Comparison of ENCODE assay signal across 9 cellular contexts in the genomic region with DNA sequence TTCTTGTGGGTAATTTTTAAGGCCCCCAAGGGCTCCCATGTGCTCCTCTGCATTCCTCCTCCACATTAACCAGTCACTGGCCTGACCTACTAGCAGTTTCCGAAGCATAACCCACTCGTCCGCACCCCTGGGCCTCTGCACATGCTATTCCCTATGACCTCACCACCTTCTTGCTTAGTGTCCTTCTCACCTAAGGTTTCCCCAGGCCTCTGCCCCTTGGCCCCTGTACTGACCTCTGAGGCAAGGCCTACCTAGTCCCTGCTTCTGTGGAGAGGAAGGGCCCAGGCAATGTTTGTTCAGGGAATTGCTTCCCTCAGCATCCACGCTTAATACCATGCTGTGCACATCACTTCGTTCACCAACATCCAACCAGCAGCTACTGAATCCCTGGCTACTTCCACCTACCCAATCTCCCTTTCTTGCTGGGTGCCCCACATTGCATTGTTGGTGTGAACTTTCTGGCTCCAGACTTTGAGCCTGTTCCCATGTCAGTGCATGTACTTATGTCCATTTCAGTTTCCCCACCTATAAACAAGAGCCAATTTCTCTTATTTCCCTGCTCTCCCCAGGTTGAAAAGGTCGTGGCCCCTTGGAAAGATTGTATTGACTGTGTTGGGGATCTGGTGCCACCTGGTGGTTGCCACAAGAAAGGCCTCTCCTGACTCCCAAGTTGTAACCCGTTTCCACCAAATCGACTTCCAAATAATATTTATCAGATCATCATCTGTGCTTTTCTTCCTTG. TPM values are rescaled to one million over a fixed set of nuclear protein-coding genes. Genes with fewer than 3 reads are reported as not detected.
DNase-seq lines count a peak whose midpoint lies in the region; ATAC-seq and TF ChIP-seq lines count a peak whose summit lies in the region.
"Had no signal": no experiment of that assay in that cellular context is flagged by ENCODE, and none has a peak within 500 bp of the region (broad histone marks: within the 10 kb centered on the region; RNA-seq: fewer than 3 reads in every experiment).

No MANE protein-coding gene starts in this region.

- peaks cover 0 to 3% (median 0%) of the 10 kb centered on the region in 3 donors for H3K27me3 ChIP-seq in sigmoid colon

- TF ChIP-seq POLR2A in sigmoid colon (IDR thresholded peaks at IDR 0.05) = no peak

- WGBS in sigmoid colon, 2 donors = 52 to 61% methylated on average over 8 of the region's 8 CpGs

- TF ChIP-seq CTCF in AG09309 (IDR thresholded peaks at IDR 0.05; ENCODE audit: control insufficient read depth, insufficient read depth, low read depth, low read length, missing control alignments) (peak; percentile 92), GM12873 (IDR thresholded peaks at IDR 0.05; ENCODE audit: insufficient read depth, low read depth, low read length, missing control alignments) (peak; percentile 85), sigmoid colon (IDR thresholded peaks at IDR 0.05) (peak; percentile 10 to 85 (median 66))

- no peaks in the 10 kb centered on the region for H3K4me1 ChIP-seq in sigmoid colon

- no peak for TF ChIP-seq EP300 in sigmoid colon (IDR thresholded peaks at IDR 0.05)

- intact Hi-C loops in sigmoid colon (cut with DNase I) = loop anchor here (2.0 to 10.0 kb wide), 2 partner anchors 19 to 255 kb away; no protein-coding TSS in a partner anchor

- DNase-seq in AG09309 (ENCODE audit: low read depth) (no peak), NCI-H2171 treated with DMSO at 0.1 percent for 48 hours (lab: John Stamatoyannopoulos, UW) (peak; percentile 52), activated T-cell treated with anti-CD3 and anti-CD28 coated beads for 1 hour (ENCODE audit: low read depth) (peak; percentile 28), glomerular visceral epithelial cell (ENCODE audit: extremely low spot score) (peak; percentile 52), sigmoid colon (no peak), occipital lobe (lab: John Stamatoyannopoulos, UW) (no peak)
- DNase-seq: stimulated activated naive B cell treated with anti-CD40 and anti-IgM and Interleukin-4, amounts not matched to agents 10 μg/mL and 1 μg/mL and 100 μg/mL, for 72 hours had no signal

- H3K4me3 ChIP-seq in AG09309 (ENCODE audit: control insufficient read depth, low read depth, low read length) (no peak overlapping the region), sigmoid colon (no peak overlapping the region)

- ATAC-seq in HG03175 (IDR thresholded peaks at IDR 0.05; ENCODE audit: unreplicated experiment) = no peak

- no peak overlapping the region for H3K27ac ChIP-seq in sigmoid colon

- H3K9me3 ChIP-seq in sigmoid colon = no peaks in the 10 kb centered on the region

- no peaks in the 10 kb centered on the region for H3K36me3 ChIP-seq in sigmoid colon

RNA-seq across cellular contexts. Expression of a gene that starts 19.2 kb away (rescaled TPM):
- 1 to 10 TPM; 5.8 to 8.2 (median 6.3) TPM for total RNA-seq in sigmoid colon
- 10 to 100 TPM in 2 of 3 donors, 1 to 10 TPM in 1; 8.4 to 17.9 (median 16.4) TPM for polyA plus RNA-seq in sigmoid colon
- total RNA-seq in occipital lobe = 15.9 TPM

Comparison
In these comparisons a context has a peak if more than half of its experiments do, and no peak if none do; other contexts are left out.
1. DNase-seq: peak in NCI-H2171 treated with DMSO at 0.1 percent for 48 hours (single experiment), activated T-cell treated with anti-CD3 and anti-CD28 coated beads for 1 hour (single experiment) and glomerular visceral epithelial cell (single experiment); none in AG09309 (single experiment), sigmoid colon (single experiment) and occipital lobe (single experiment).
2. Peak in every context shown above with its lines, with median percentiles within 50 percentile points of each other: CTCF ChIP-seq.